31 cellular contexts compared by ENCODE assay signal in genomic region chr12:27845187-27845586, GRCh38.
"Had no signal": no experiment of that assay in that cellular context is flagged by ENCODE, and none has a peak within 500 bp of the region (broad histone marks: within the 10 kb centered on the region; RNA-seq: fewer than 3 reads in every experiment).

No MANE protein-coding gene starts in this region.

- H3K36me3 ChIP-seq: adrenal gland, gastrocnemius medialis, heart right ventricle had no signal

- DNase-seq: activated B cell treated with CpG ODN at 0.5 μM for 24 hours; activated CD4-positive, alpha-beta T cell treated with anti-CD3 and anti-CD28 coated beads for 48 hours; activated CD4-positive, alpha-beta T cell treated with anti-CD3 and anti-CD28 coated beads, Interleukin-2, amount 50 U/mL, for 1 hour; activated CD4-positive, alpha-beta T cell treated with anti-CD3 and anti-CD28 coated beads, Interleukin-2, amount 50 U/mL, for 48 hours; activated CD8-positive, alpha-beta memory T cell treated with anti-CD3 and anti-CD28 coated beads for 24 hours; activated CD8-positive, alpha-beta T cell treated with anti-CD3 and anti-CD28 coated beads for 36 hours; activated effector memory CD4-positive, alpha-beta T cell treated with Interleukin-2 at 50 U/mL for 16 hours; activated gamma-delta T cell treated with Interleukin-2 at 50 U/mL for 16 hours; activated naive CD4-positive, alpha-beta T cell treated with anti-CD3 and anti-CD28 coated beads, Interleukin-2, amount 50 U/mL, for 16 hours; activated naive CD4-positive, alpha-beta T cell treated with Interleukin-2 at 50 U/mL for 16 hours; activated naive CD8-positive, alpha-beta T cell treated with anti-CD3 and anti-CD28 coated beads, Interleukin-2, amount 50 U/mL, for 24 hours; activated T-cell treated with anti-CD3 and anti-CD28 coated beads, Interleukin-2, amount 50 U/mL, for 4 hours; adrenal gland; amygdala; aorta; body of pancreas; effector CD8-positive, alpha-beta T cell; foreskin keratinocyte; gastrocnemius medialis; T-helper 17 cell; T1000 had no signal

- H3K4me3 ChIP-seq: adrenal gland, body of pancreas, gastrocnemius medialis, hepatocyte had no signal

- H3K4me1 ChIP-seq: adrenal gland, gastrocnemius medialis had no signal

- H3K79me2 ChIP-seq: hepatocyte had no signal

- FAIRE-seq: colon, endometrium, endothelial cell of umbilical vein had no signal

- H3K9me3 ChIP-seq: adrenal gland, body of pancreas, gastrocnemius medialis had no signal

- H3K27ac ChIP-seq: adrenal gland, epithelial cell of prostate, foreskin keratinocyte, gastrocnemius medialis, heart right ventricle had no signal

- ATAC-seq: activated CD4-positive, CD25-positive, alpha-beta regulatory T cell treated with anti-CD3 and anti-CD28 coated beads, Interleukin-2, amount 50 U/mL, for 24 hours; activated CD8-positive, alpha-beta T cell treated with anti-CD3 and anti-CD28 coated beads for 36 hours; activated naive CD8-positive, alpha-beta T cell treated with anti-CD3 and anti-CD28 coated beads, Interleukin-2, amount 50 U/mL, for 24 hours; activated T-cell treated with anti-CD3 and anti-CD28 coated beads, Interleukin-2, amount 50 U/mL, for 4 hours; activated T-helper 17 cell treated with anti-CD3 and anti-CD28 coated beads, Interleukin-2, amount 50 U/mL, for 72 hours; gastrocnemius medialis; T-helper 17 cell had no signal

- H2AFZ ChIP-seq: hepatocyte had no signal

- H3K9me3 Mint-ChIP-seq: activated T-helper 17 cell treated with anti-CD3 and anti-CD28 coated beads, Interleukin-2, amount 50 U/mL, for 72 hours had no signal

- H3K4me3 Mint-ChIP-seq: activated B cell treated with CpG ODN at 0.5 μM for 24 hours; activated CD8-positive, alpha-beta T cell treated with anti-CD3 and anti-CD28 coated beads for 36 hours; activated naive CD8-positive, alpha-beta T cell; activated naive CD8-positive, alpha-beta T cell treated with anti-CD3 and anti-CD28 coated beads, Interleukin-2, amount 50 U/mL, for 24 hours; activated T-cell treated with anti-CD3 and anti-CD28 coated beads, Interleukin-2, amount 50 U/mL, for 4 hours; activated T-helper 17 cell treated with anti-CD3 and anti-CD28 coated beads, Interleukin-2, amount 50 U/mL, for 72 hours; T-helper 17 cell; T-helper 2 cell treated with Interferon-gamma antibody and Interleukin-4, amounts not matched to agents 5 μg/mL and 100 μg/mL, for 36 hours had no signal

- H3K27me3 Mint-ChIP-seq: activated B cell treated with CpG ODN at 0.5 μM for 24 hours had no signal

- H3K27me3 ChIP-seq: adrenal gland, body of pancreas, foreskin keratinocyte, gastrocnemius medialis, heart right ventricle, hepatocyte had no signal

- H3K27ac Mint-ChIP-seq: activated B cell treated with CpG ODN at 0.5 μM for 24 hours; activated CD8-positive, alpha-beta T cell treated with anti-CD3 and anti-CD28 coated beads for 36 hours; activated naive CD8-positive, alpha-beta T cell; activated naive CD8-positive, alpha-beta T cell treated with anti-CD3 and anti-CD28 coated beads, Interleukin-2, amount 50 U/mL, for 24 hours; activated T-helper 17 cell treated with anti-CD3 and anti-CD28 coated beads, Interleukin-2, amount 50 U/mL, for 72 hours; T-helper 17 cell; T-helper 2 cell treated with Interferon-gamma antibody and Interleukin-4, amounts not matched to agents 5 μg/mL and 100 μg/mL, for 36 hours had no signal

- H3K4me1 Mint-ChIP-seq: activated B cell treated with CpG ODN at 0.5 μM for 24 hours; activated naive CD8-positive, alpha-beta T cell treated with anti-CD3 and anti-CD28 coated beads, Interleukin-2, amount 50 U/mL, for 24 hours; activated T-helper 17 cell treated with anti-CD3 and anti-CD28 coated beads, Interleukin-2, amount 50 U/mL, for 72 hours; T-helper 17 cell had no signal
